ENCODE assay signal across 15 cellular contexts in genomic region chr10:15791816-15792524, GRCh38.
DNase-seq lines count a peak whose midpoint lies in the region; ATAC-seq, FAIRE-seq and TF ChIP-seq lines count a peak whose summit lies in the region.
"Had no signal": no experiment of that assay in that cellular context is flagged by ENCODE, and none has a peak within 500 bp of the region (broad histone marks: within the 10 kb centered on the region; RNA-seq: fewer than 3 reads in every experiment).

No MANE protein-coding gene starts in this region.

- H3K36me3 Mint-ChIP-seq in brain = peaks cover 38% of the 10 kb centered on the region
- peaks cover 19 to 53% (median 23%) of the 10 kb centered on the region in 3 donors for H3K36me3 Mint-ChIP-seq in immature natural killer cell

- no peak for TF ChIP-seq EP300 in stomach (IDR thresholded peaks at IDR 0.05)

- H3K4me1 ChIP-seq in right cardiac atrium (ENCODE audit: control insufficient read depth, insufficient read depth, low read length) (peaks cover 4% of the 10 kb centered on the region), stomach (peaks cover 0 to 27% (median 12%) of the 10 kb centered on the region in 4 donors)

- no peaks in the 10 kb centered on the region for H3K27me3 Mint-ChIP-seq in brain
- no peaks in the 10 kb centered on the region for H3K27me3 Mint-ChIP-seq in immature natural killer cell (ENCODE audit: low read depth in 3 of 3)
- H3K27me3 Mint-ChIP-seq: activated CD8-positive, alpha-beta T cell treated with anti-CD3 and anti-CD28 coated beads for 36 hours had no signal

- H3K4me1 Mint-ChIP-seq in brain (peaks cover 13% of the 10 kb centered on the region), immature natural killer cell (peaks cover 1 to 5% of the 10 kb centered on the region in 2 donors)

- H3K27ac Mint-ChIP-seq in brain (peak overlapping the region in 3 of 5 experiments; percentile 12 to 79 (median 66)), immature natural killer cell (no peak overlapping the region)
- H3K27ac Mint-ChIP-seq: activated CD8-positive, alpha-beta T cell treated with anti-CD3 and anti-CD28 coated beads for 36 hours; activated naive CD4-positive, alpha-beta T cell treated with anti-CD3 and anti-CD28 coated beads for 36 hours; CD8-positive, alpha-beta T cell had no signal

- no peaks in the 10 kb centered on the region for H3K9me3 Mint-ChIP-seq in brain
- no peaks in the 10 kb centered on the region for H3K9me3 Mint-ChIP-seq in immature natural killer cell
- H3K9me3 Mint-ChIP-seq: activated CD8-positive, alpha-beta T cell treated with anti-CD3 and anti-CD28 coated beads for 36 hours; activated naive CD4-positive, alpha-beta T cell treated with anti-CD3 and anti-CD28 coated beads for 36 hours; CD8-positive, alpha-beta T cell had no signal

- ATAC-seq in right cardiac atrium = peak; percentile 80 to 83
- ATAC-seq: activated CD8-positive, alpha-beta T cell treated with anti-CD3 and anti-CD28 coated beads for 36 hours; CD8-positive, alpha-beta T cell had no signal

- H3K4me3 ChIP-seq in right cardiac atrium (ENCODE audit: low read length) (no peak overlapping the region), stomach (no peak overlapping the region), dorsolateral prefrontal cortex (no peak overlapping the region)

- intact Hi-C loops in right cardiac atrium (cut with DNase I) (no loop called here), stomach (cut with DNase I; ENCODE audit: low total_unique reads) (no loop called here), dorsolateral prefrontal cortex (cut with DNase I) (no loop called here)

- TF ChIP-seq CTCF in brain (conservative IDR thresholded peaks at IDR 0.05) (no peak), stomach (IDR thresholded peaks at IDR 0.05) (no peak), dorsolateral prefrontal cortex (IDR thresholded peaks at IDR 0.05 in 54 of 56, conservative IDR thresholded peaks at IDR 0.05 in 2 of 56; ENCODE audit: low read depth in 1 of 56, partially characterized antibody in 56 of 56) (no peak)

- H3K36me3 ChIP-seq in stomach = peaks cover 0 to 33% (median 25%) of the 10 kb centered on the region in 4 donors

- H3K9me3 ChIP-seq in right cardiac atrium (ENCODE audit: control insufficient read depth, low read length) = no peaks in the 10 kb centered on the region
- no peaks in the 10 kb centered on the region for H3K9me3 ChIP-seq in stomach

- H3K27ac ChIP-seq in right cardiac atrium (ENCODE audit: low read length) (no peak overlapping the region), stomach (peak overlapping the region in 4 of 5 donors; percentile 28 to 77 (median 66)), dorsolateral prefrontal cortex (no peak overlapping the region)

- 47% methylated on average over 2 of the region's 2 CpGs for WGBS in right cardiac atrium
- WGBS in stomach, 5 donors = 75 to 89% (median 80%) methylated on average over 2 of the region's 2 CpGs

- DNase-seq in GM04504 (ENCODE audit: low read depth) (peak; percentile 50), right cardiac atrium (peak in 2 of 3 donors; percentile 21 to 60), stomach (no peak), immature natural killer cell (no peak), HTR-8/SVneo (ENCODE audit: insufficient read length, low spot score) (no peak), NCI-H226 (no peak), dorsolateral prefrontal cortex (no peak)
- DNase-seq: activated CD8-positive, alpha-beta T cell treated with anti-CD3 and anti-CD28 coated beads for 36 hours; activated naive CD4-positive, alpha-beta T cell treated with anti-CD3 and anti-CD28 coated beads for 36 hours; CD8-positive, alpha-beta T cell; effector CD8-positive, alpha-beta T cell; NCI-H1930; small intestine had no signal

- no peaks in the 10 kb centered on the region for H3K27me3 ChIP-seq in right cardiac atrium (ENCODE audit: control insufficient read depth, insufficient read depth)
- no peaks in the 10 kb centered on the region for H3K27me3 ChIP-seq in stomach
- no peaks in the 10 kb centered on the region for H3K27me3 ChIP-seq in dorsolateral prefrontal cortex

- TF ChIP-seq POLR2A in stomach (IDR thresholded peaks at IDR 0.05) = no peak

- no peak overlapping the region for H3K4me3 Mint-ChIP-seq in brain
- H3K4me3 Mint-ChIP-seq in immature natural killer cell = no peak overlapping the region
- H3K4me3 Mint-ChIP-seq: activated CD8-positive, alpha-beta T cell treated with anti-CD3 and anti-CD28 coated beads for 36 hours; activated naive CD4-positive, alpha-beta T cell treated with anti-CD3 and anti-CD28 coated beads for 36 hours; CD8-positive, alpha-beta T cell had no signal

- no peak for FAIRE-seq in HTR-8/SVneo (lab: Jason Lieb, UNC)
- FAIRE-seq: H1, small intestine had no signal

Comparison
In these comparisons a context has a peak if more than half of its experiments do, and no peak if none do; other contexts are left out.
1. DNase-seq: peak in GM04504 (single experiment) and right cardiac atrium (2 of 3); none in stomach (single experiment), immature natural killer cell (0 of 3), HTR-8/SVneo (single experiment), NCI-H226 (single experiment) and dorsolateral prefrontal cortex (0 of 10).
2. H3K27ac Mint-ChIP-seq: peak in brain (3 of 5); none in immature natural killer cell (0 of 6).
3. H3K27ac ChIP-seq: peak in stomach (4 of 5); none in right cardiac atrium (single experiment) and dorsolateral prefrontal cortex (0 of 59).